In the genomic region with DNA sequence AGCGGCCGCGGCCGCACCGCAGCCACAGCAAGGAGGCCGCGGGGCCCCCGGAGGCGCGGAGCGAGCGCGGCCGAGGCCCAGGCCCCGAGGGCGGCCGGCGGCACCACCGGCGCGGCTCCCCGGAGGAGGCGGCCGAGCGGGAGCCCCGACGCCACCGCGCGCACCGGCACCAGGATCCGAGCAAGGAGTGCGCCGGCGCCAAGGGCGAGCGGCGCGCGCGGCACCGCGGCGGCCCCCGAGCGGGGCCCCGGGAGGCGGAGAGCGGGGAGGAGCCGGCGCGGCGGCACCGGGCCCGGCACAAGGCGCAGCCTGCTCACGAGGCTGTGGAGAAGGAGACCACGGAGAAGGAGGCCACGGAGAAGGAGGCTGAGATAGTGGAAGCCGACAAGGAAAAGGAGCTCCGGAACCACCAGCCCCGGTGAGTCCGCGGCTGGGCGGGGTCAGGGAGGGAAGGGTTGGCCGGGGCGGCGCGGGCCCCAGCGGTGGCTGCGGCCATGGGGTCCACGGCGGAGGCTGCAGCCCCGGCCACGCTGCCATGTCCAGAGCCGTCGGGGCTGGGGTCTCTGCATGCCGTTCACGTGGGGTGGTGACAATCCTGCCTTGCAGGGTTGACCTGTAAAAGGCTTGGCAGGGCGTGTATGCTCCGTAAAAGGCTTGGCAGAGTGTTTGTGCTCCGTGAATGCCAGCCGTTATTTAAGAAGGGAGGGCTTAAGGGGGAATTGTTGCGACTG, we compare ENCODE assay signal across 13 cellular contexts.
DNase-seq lines count a peak whose midpoint lies in the region; ATAC-seq and TF ChIP-seq lines count a peak whose summit lies in the region.
"Had no signal": no experiment of that assay in that cellular context is flagged by ENCODE, and none has a peak within 500 bp of the region (broad histone marks: within the 10 kb centered on the region; RNA-seq: fewer than 3 reads in every experiment).

No MANE protein-coding gene starts in this region.

- CTCF ChIA-PET in HCT116 (lab: Charles Lee) = no interaction called here

- no peaks in the 10 kb centered on the region for H3K9me2 ChIP-seq in HCT116 (ENCODE audit: insufficient read depth)

- H3K27me3 Mint-ChIP-seq in neural progenitor cell (ENCODE audit: insufficient read depth, low read depth) = peaks cover 35% of the 10 kb centered on the region

- H3K36me3 ChIP-seq in HCT116 (ENCODE audit: control insufficient read depth in 1 of 2, insufficient read depth in 2 of 2, low read length in 2 of 2) = no peaks in the 10 kb centered on the region; a peak in 1 of 4 replicates
- H3K36me3 ChIP-seq in ectodermal cell (ENCODE audit: control insufficient read depth, insufficient read depth, low read length) = no peaks in the 10 kb centered on the region
- H3K36me3 ChIP-seq in neural progenitor cell = no peaks in the 10 kb centered on the region
- H3K36me3 ChIP-seq: uterus had no signal

- peak overlapping the region; percentile 55 for H3K4me3 Mint-ChIP-seq in neural progenitor cell

- H3K4me3 ChIP-seq in HCT116 (replicated peaks in 1 of 2; ENCODE audit: low read depth in 1 of 2, low read length in 2 of 2) (peak overlapping the region; percentile 56 to 66), ectodermal cell (ENCODE audit: insufficient read depth, low read depth, low read length) (peak overlapping the region; percentile 37), neural progenitor cell (peak overlapping the region; percentile 52)
- H3K4me3 ChIP-seq: uterus had no signal

- H3K9ac ChIP-seq in HCT116 (ENCODE audit: low read length) = peak overlapping the region; percentile 60
- no peak overlapping the region for H3K9ac ChIP-seq in neural progenitor cell

- H3K4me1 Mint-ChIP-seq in neural progenitor cell = no peaks in the 10 kb centered on the region

- H3K4me1 ChIP-seq in HCT116 (ENCODE audit: control insufficient read depth in 1 of 2, insufficient read depth in 2 of 2, low read length in 2 of 2) (peaks cover 0 to 9% of the 10 kb centered on the region in 2 experiments; a peak in 1 of 4 replicates), ectodermal cell (ENCODE audit: control insufficient read depth, insufficient read depth, low read length) (no peaks in the 10 kb centered on the region), neural progenitor cell (no peaks in the 10 kb centered on the region)
- H3K4me1 ChIP-seq: uterus had no signal

- H3K27ac ChIP-seq in HCT116 (ENCODE audit: low read depth, low read length) (peak overlapping the region; percentile 79), ectodermal cell (ENCODE audit: insufficient read depth, low read depth, low read length, poor library complexity, severe bottlenecking) (no peak overlapping the region), neural progenitor cell (no peak overlapping the region)
- H3K27ac ChIP-seq: uterus had no signal

- ATAC-seq in HCT116 (peak; percentile 66), HG02970 (IDR thresholded peaks at IDR 0.05; ENCODE audit: low FRiP score, unreplicated experiment) (no peak)

- H3K27me3 ChIP-seq in HCT116 (ENCODE audit: insufficient read depth, low read length) (no peaks in the 10 kb centered on the region), ectodermal cell (ENCODE audit: control insufficient read depth, insufficient read depth, low read length, poor library complexity, severe bottlenecking) (peaks cover 34% of the 10 kb centered on the region), neural progenitor cell (peaks cover 37% of the 10 kb centered on the region)

- H2AFZ ChIP-seq in HCT116 (ENCODE audit: low read depth, low read length, poor library complexity, severe bottlenecking) (no peak overlapping the region), neural progenitor cell (replicated peaks) (peak overlapping the region; percentile 97)

- no TSS peak for BruUV-seq in HCT116 (replicated peaks; lab: Mats Ljungman, UMichigan)

- H3K9me3 Mint-ChIP-seq in neural progenitor cell = no peaks in the 10 kb centered on the region
- H3K9me3 Mint-ChIP-seq: IgD-negative memory B cell had no signal

- H3K9me3 ChIP-seq in HCT116 (ENCODE audit: control insufficient read depth in 1 of 2, insufficient read depth in 1 of 2, low read depth in 1 of 2, low read length in 2 of 2) = no peaks in the 10 kb centered on the region
- H3K9me3 ChIP-seq in ectodermal cell (ENCODE audit: control insufficient read depth, low read length) = no peaks in the 10 kb centered on the region
- no peaks in the 10 kb centered on the region for H3K9me3 ChIP-seq in neural progenitor cell (ENCODE audit: low read depth)
- H3K9me3 ChIP-seq: uterus had no signal

- H3K36me3 Mint-ChIP-seq in neural progenitor cell = no peaks in the 10 kb centered on the region
- H3K36me3 Mint-ChIP-seq: IgD-negative memory B cell had no signal

- POLR2A ChIA-PET in HCT116 (lab: Charles Lee) = no interaction called here

- H3F3A ChIP-seq in neural progenitor cell (ENCODE audit: low read depth) = peaks cover 2% of the 10 kb centered on the region

- H4K20me1 ChIP-seq in HCT116 (ENCODE audit: insufficient read depth) = no peaks in the 10 kb centered on the region
- peaks cover 2% of the 10 kb centered on the region for H4K20me1 ChIP-seq in neural progenitor cell (ENCODE audit: low read depth)

- DNase-seq in COLO668 (lab: John Stamatoyannopoulos, UW; ENCODE audit: unreplicated experiment) (peak; percentile 43), HCT116 (ENCODE audit: low read depth, low spot score) (no peak), neural progenitor cell (ENCODE audit: low spot score) (peak; percentile 57), HUDEP-2 (lab: John Stamatoyannopoulos, UW; ENCODE audit: unreplicated experiment in 76 of 76) (no peak), AG08396 (ENCODE audit: low spot score) (no peak), OCI-M2 (lab: John Stamatoyannopoulos, UW; ENCODE audit: unreplicated experiment) (no peak)
- DNase-seq: Calu3, NCI-H226, SHP77 treated with DMSO at 0.1 percent for 48 hours, uterus had no signal

- no peak overlapping the region for H3K27ac Mint-ChIP-seq in neural progenitor cell
- H3K27ac Mint-ChIP-seq: IgD-negative memory B cell had no signal

- 18 to 19% methylated on average over 84 of the region's 84 CpGs for WGBS in ectodermal cell, 2 experiments

- no peak for TF ChIP-seq RAD21 in HCT116 (IDR thresholded peaks at IDR 0.05; ENCODE audit: low read depth)

- peak; percentile 30 for TF ChIP-seq POLR2A in HCT116 (IDR thresholded peaks at IDR 0.05; ENCODE audit: borderline replicate concordance, extremely low read depth, insufficient read depth, insufficient read length)

- peak overlapping the region; percentile 78 for H3K4me2 ChIP-seq in HCT116 (ENCODE audit: low read length)
- H3K4me2 ChIP-seq in neural progenitor cell = peak overlapping the region; percentile 79

- intact Hi-C loops in HCT116 (cut with micrococcal nuclease) = loop anchor here (5.0 kb wide), 1 partner anchor 351 kb away; no protein-coding TSS in a partner anchor

- TF ChIP-seq CTCF in HCT116 (IDR thresholded peaks at IDR 0.05 in 2 of 3, conservative IDR thresholded peaks at IDR 0.05 in 1 of 3; ENCODE audit: borderline replicate concordance in 1 of 3, insufficient read depth in 1 of 3, low read depth in 2 of 3, low read length in 2 of 3) (no peak), neural progenitor cell (IDR thresholded peaks at IDR 0.05) (no peak)

- H3K79me2 ChIP-seq in HCT116 (ENCODE audit: insufficient read depth, low read length) (peaks cover 6% of the 10 kb centered on the region; the same call in 1 of the 2 replicates), neural progenitor cell (ENCODE audit: low read depth) (no peaks in the 10 kb centered on the region)

- RAD21 ChIA-PET in HCT116 (lab: Charles Lee; ENCODE audit: low non-redundant PET in 1 of 2, low total read pairs in 2 of 2, uncharacterized antibody in 2 of 2, unreplicated experiment in 2 of 2) = no interaction called here

TF ChIP-seq in HCT116, 20 proteins besides CTCF, POLR2A, EP300 and RAD21:
- peak; percentile 69 for TF ChIP-seq ZFX (IDR thresholded peaks at IDR 0.05)
- TF ChIP-seq POLR2AphosphoS5 (IDR thresholded peaks at IDR 0.05; ENCODE audit: low read depth, low read length) = peak; percentile 46
- TF ChIP-seq FOSL1 (IDR thresholded peaks at IDR 0.05; ENCODE audit: low read depth) = no peak
- TF ChIP-seq, protein P1, sequence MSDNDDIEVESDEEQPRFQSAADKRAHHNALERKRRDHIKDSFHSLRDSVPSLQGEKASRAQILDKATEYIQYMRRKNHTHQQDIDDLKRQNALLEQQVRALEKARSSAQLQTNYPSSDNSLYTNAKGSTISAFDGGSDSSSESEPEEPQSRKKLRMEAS (IDR thresholded peaks at IDR 0.05) = 0 out of 2 replicates have a peak, but pooled peaks have one; percentile 7

Comparison
In these comparisons a context has a peak if more than half of its experiments do, and no peak if none do; other contexts are left out.
1. DNase-seq: peak in COLO668 (single experiment) and neural progenitor cell (single experiment); none in HCT116 (single experiment), HUDEP-2 (0 of 76), AG08396 (single experiment) and OCI-M2 (single experiment).
2. Peak in every context shown above with its lines, with median percentiles within 50 percentile points of each other: H3K4me3 ChIP-seq.